Comparison of ENCODE assay signal across 8 cellular contexts in the genomic region with DNA sequence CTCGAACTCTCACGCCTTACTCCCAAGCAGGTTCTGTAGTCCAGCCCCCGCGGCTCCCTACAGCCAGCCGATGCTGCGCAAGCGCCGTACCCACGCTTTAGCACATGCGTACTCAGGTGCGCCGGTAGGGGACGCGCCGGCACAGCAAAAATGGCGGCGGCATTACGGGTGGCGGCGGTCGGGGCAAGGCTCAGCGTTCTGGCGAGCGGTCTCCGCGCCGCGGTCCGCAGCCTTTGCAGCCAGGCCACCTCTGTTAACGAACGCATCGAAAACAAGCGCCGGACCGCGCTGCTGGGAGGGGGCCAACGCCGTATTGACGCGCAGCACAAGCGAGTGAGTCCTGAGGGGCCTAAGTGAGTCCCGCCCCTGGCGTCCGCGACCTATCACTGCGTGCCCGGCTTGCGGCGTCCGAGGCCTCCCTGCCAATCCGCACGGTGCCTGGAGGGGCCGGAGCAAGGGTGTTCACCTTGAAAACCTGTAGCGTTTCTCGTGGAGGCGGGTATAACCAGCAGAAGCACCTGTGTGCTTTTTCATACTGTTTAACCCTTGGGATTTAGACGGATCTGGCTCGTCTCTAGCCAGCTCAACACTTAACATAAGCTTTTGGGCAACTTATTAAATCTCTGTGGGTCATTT. TPM values are rescaled to one million over a fixed set of nuclear protein-coding genes. Genes with fewer than 3 reads are reported as not detected.
DNase-seq lines count a peak whose midpoint lies in the region; TF ChIP-seq lines count a peak whose summit lies in the region.

TSS of gene PCCB (plus strand) at position 115 of the 636 bp plus-strand sequence. CDS start at position 151, 36 bp downstream.

- peak within 1 kb of the TSS; percentile 94 for H3K4me3 Mint-ChIP-seq in neural crest cell

- H3K36me3 ChIP-seq in HAP-1 (replicated peaks) = peaks cover under 1% of the 10 kb centered on the region; the same call in 1 of the 2 replicates
- H3K36me3 ChIP-seq in MG63 = no peaks in the 10 kb centered on the region; the same call in 1 of the 2 replicates
- H3K36me3 ChIP-seq in stomach smooth muscle (ENCODE audit: control insufficient read depth in 2 of 2, insufficient read depth in 2 of 2, low read length in 2 of 2) = no peaks in the 10 kb centered on the region

- in situ Hi-C loops in HAP-1 (cut with MboI; ENCODE audit: low sequenced_read_pairs) = no loop called here

- H3K9ac ChIP-seq in stomach smooth muscle (ENCODE audit: low read length in 2 of 2) = peak within 1 kb of the TSS; percentile 58 to 80

- H3K27ac Mint-ChIP-seq in neural crest cell (ENCODE audit: unreplicated experiment) = peak within 1 kb of the TSS; percentile 97

- peak within 1 kb of the TSS; percentile 74 for H3K27ac ChIP-seq in stomach smooth muscle (ENCODE audit: low read length)

- H3K9me3 Mint-ChIP-seq in neural crest cell = no peaks in the 10 kb centered on the region

- peaks cover 19% of the 10 kb centered on the region for H3K4me1 Mint-ChIP-seq in neural crest cell

- no peaks in the 10 kb centered on the region for H3K36me3 Mint-ChIP-seq in neural crest cell (ENCODE audit: low read depth)

- H3K27me3 ChIP-seq in HAP-1 (ENCODE audit: low read depth) (no peaks in the 10 kb centered on the region), MG63 (no peaks in the 10 kb centered on the region), stomach smooth muscle (ENCODE audit: control insufficient read depth in 1 of 2, insufficient read depth in 2 of 2, low read length in 2 of 2) (no peaks in the 10 kb centered on the region)

- H3K4me3 ChIP-seq in HAP-1 (peak within 1 kb of the TSS; percentile 73), MG63 (peak within 1 kb of the TSS; percentile 60), fibroblast of villous mesenchyme (ENCODE audit: low read depth, low read length) (peak within 1 kb of the TSS; percentile 73), stomach smooth muscle (ENCODE audit: low read length in 2 of 2) (peak within 1 kb of the TSS; percentile 78 to 89)

- H3K27me3 Mint-ChIP-seq in neural crest cell (ENCODE audit: low read depth) = no peaks in the 10 kb centered on the region

- H3K9me3 ChIP-seq in HAP-1 (no peaks in the 10 kb centered on the region), MG63 (no peaks in the 10 kb centered on the region), stomach smooth muscle (ENCODE audit: control insufficient read depth in 2 of 2, low read length in 2 of 2) (no peaks in the 10 kb centered on the region)

- TF ChIP-seq CTCF in fibroblast of villous mesenchyme (IDR thresholded peaks at IDR 0.05; ENCODE audit: insufficient read depth, low read depth, low read length) (peak; percentile 72), neural crest cell (conservative IDR thresholded peaks at IDR 0.05) (peak; percentile 82)

- H3K4me1 ChIP-seq in HAP-1 (peaks cover 14% of the 10 kb centered on the region), stomach smooth muscle (ENCODE audit: control insufficient read depth, insufficient read depth, low read length) (peaks cover 14% of the 10 kb centered on the region)

- DNase-seq in GDM1 (lab: John Stamatoyannopoulos, UW) (peak; percentile 90), HAP-1 (ENCODE audit: low spot score in 2 of 2) (peak; percentile 94 to 95), MG63 (peak; percentile 97), SHP77 treated with DMSO at 0.1 percent for 48 hours (lab: John Stamatoyannopoulos, UW) (peak; percentile 90), activated gamma-delta T cell (lab: John Stamatoyannopoulos, UW) (peak; percentile 82), fibroblast of villous mesenchyme (ENCODE audit: low read depth) (peak; percentile 93), neural crest cell (ENCODE audit: low read depth, low spot score) (peak; percentile 89)

RNA-seq across cellular contexts. Expression of gene PCCB, which starts in this region (rescaled TPM):
- 105 and 156 TPM in 2 replicates for total RNA-seq in MG63 (2014; rRNA removed; shearing (Covaris generic); ENCODE audit: low replicate concordance)
- 43.2 and 52.2 TPM in 2 replicates for total RNA-seq in fibroblast of villous mesenchyme
- 49.0 and 50.7 TPM in 2 replicates for total RNA-seq in neural crest cell

Comparison
In these comparisons a context has a peak if more than half of its experiments do, and no peak if none do; other contexts are left out.
1. Peak in every context shown above with its lines: DNase-seq, H3K4me3 ChIP-seq and H3K27ac ChIP-seq.